Comparison of ENCODE assay signal across 30 cellular contexts in the genomic region with DNA sequence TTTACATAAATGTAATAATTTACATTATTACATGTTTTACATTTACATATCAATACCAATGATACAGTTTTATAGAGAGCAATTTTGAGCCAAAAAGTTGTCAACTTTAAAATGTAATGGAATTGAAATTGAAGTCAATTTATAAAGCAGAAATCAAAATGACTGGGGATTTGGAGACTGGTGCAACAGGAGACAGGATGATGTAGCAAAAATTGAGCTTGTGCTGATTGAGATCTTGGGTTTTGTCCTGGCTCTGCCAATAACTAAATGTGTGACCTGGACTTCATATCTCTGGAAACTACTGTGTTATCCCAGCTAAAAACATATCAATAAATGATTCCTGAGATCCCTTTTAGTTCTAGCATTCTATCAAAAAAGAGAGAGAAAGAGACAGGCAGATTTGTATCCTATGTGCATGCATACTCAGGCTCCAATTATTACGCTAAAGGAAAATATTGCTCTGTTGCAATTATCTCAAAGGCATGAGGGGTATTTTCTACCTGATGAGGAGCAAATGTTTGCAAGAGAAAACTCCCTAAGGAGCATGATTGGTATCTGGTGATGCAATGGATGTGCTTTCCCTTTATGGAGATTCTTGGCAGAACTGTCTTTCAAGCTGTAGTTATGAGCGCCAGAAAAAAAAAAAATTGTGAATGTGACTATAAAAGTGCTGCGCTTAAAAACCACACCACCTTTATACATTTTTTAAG. TPM values are rescaled to one million over a fixed set of nuclear protein-coding genes. Genes with fewer than 3 reads are reported as not detected.
"Had no signal": no experiment of that assay in that cellular context is flagged by ENCODE, and none has a peak within 500 bp of the region (broad histone marks: within the 10 kb centered on the region; RNA-seq: fewer than 3 reads in every experiment).

No MANE protein-coding gene starts in this region.

- H3K4me3 ChIP-seq: coronary artery, hepatocyte, left ventricle myocardium inferior, pancreas, skin epidermis, stomach, suprapubic skin, tibial nerve had no signal

- H3K4me1 ChIP-seq: foreskin keratinocyte, left ventricle myocardium inferior, pancreas, stomach, suprapubic skin, tibial nerve had no signal

- H3K4me2 ChIP-seq: hepatocyte had no signal

- DNase-seq: activated CD4-positive, alpha-beta T cell treated with anti-CD3 and anti-CD28 coated beads, Interleukin-2, amount 10 ng/mL, durations not matched to agents 7 days and 5 days; activated CD4-positive, CD25-positive, alpha-beta regulatory T cell treated with anti-CD3 and anti-CD28 coated beads, Interleukin-2, amount 50 U/mL, for 72 hours; activated CD8-positive, alpha-beta memory T cell treated with anti-CD3 and anti-CD28 coated beads, Interleukin-2, amount 10 ng/mL, durations not matched to agents 7 days and 5 days; activated CD8-positive, alpha-beta T cell treated with anti-CD3 and anti-CD28 coated beads for 36 hours; activated effector memory CD4-positive, alpha-beta T cell treated with anti-CD3 and anti-CD28 coated beads, Interleukin-2, amount 50 U/mL, for 16 hours; activated naive CD4-positive, alpha-beta T cell treated with anti-CD3 and anti-CD28 coated beads, Interleukin-2, amount 10 ng/mL, durations not matched to agents 7 days and 5 days; activated T-cell treated with anti-CD3 and anti-CD28 coated beads for 4 hours; amygdala; cerebellar nuclear complex; endodermal cell; foreskin keratinocyte; immature natural killer cell; kidney glomerular epithelial cell; left ventricle myocardium inferior; pancreas; right cardiac atrium; stomach; T1000; WERI-Rb-1 had no signal

- ATAC-seq: activated CD8-positive, alpha-beta memory T cell treated with anti-CD3 and anti-CD28 coated beads, Interleukin-2, amount 10 ng/mL, durations not matched to agents 7 days and 5 days; activated CD8-positive, alpha-beta T cell treated with anti-CD3 and anti-CD28 coated beads for 36 hours; foreskin keratinocyte; pancreas; right cardiac atrium; stimulated activated memory B cell treated with anti-CD40 and anti-IgM and Interleukin-4, amounts not matched to agents 10 μg/mL and 1 μg/mL and 100 μg/mL, for 72 hours had no signal

- H2AFZ ChIP-seq: hepatocyte had no signal

- H3K27me3 ChIP-seq: hepatocyte, tibial nerve had no signal

- H3K9me3 ChIP-seq: neutrophil, pancreas, suprapubic skin had no signal

- H3K27ac ChIP-seq: coronary artery, epithelial cell of prostate, foreskin keratinocyte, hepatocyte, left ventricle myocardium inferior, neutrophil, pancreas, skin epidermis, stomach, suprapubic skin, tibial nerve, WERI-Rb-1 had no signal

- H3K36me3 ChIP-seq: left ventricle myocardium inferior, neutrophil, pancreas, stomach, suprapubic skin, tibial nerve, WERI-Rb-1 had no signal

- H3K79me2 ChIP-seq: hepatocyte had no signal

RNA-seq across cellular contexts. Expression of gene EXOC1L, which starts 14.7 kb away (rescaled TPM):
- total RNA-seq: activated CD4-positive, alpha-beta T cell treated with anti-CD3 and anti-CD28 coated beads, Interleukin-2, amount 10 ng/mL, durations not matched to agents 7 days and 5 days; activated CD8-positive, alpha-beta memory T cell treated with anti-CD3 and anti-CD28 coated beads, Interleukin-2, amount 10 ng/mL, durations not matched to agents 7 days and 5 days; activated CD8-positive, alpha-beta T cell treated with anti-CD3 and anti-CD28 coated beads for 36 hours; endodermal cell; fibroblast of lung; foreskin keratinocyte; hepatocyte; left ventricle myocardium inferior; pancreas; pulmonary artery endothelial cell; right cardiac atrium; suprapubic skin; T-helper 1 cell treated with Interleukin-12 subunit alpha and Interleukin-12 subunit beta and Interleukin-4 antibody, amounts not matched to agents 30 ng/mL and 1 ng/mL, for 36 hours; tibial nerve had no signal
- polyA plus RNA-seq: fibroblast of lung, foreskin keratinocyte, hepatocyte, pancreas, stomach had no signal
